In genomic region chr12:3436496-3437060, GRCh38 we compare ENCODE assay signal across 22 cellular contexts. TPM values are rescaled to one million over a fixed set of nuclear protein-coding genes. Genes with fewer than 3 reads are reported as not detected.
A peak's percentile ranks its signal among the peaks of the same experiment; 100 is the strongest.
DNase-seq lines count a peak whose midpoint lies in the region; ATAC-seq, FAIRE-seq and TF ChIP-seq lines count a peak whose summit lies in the region.
"Had no signal": no experiment of that assay in that cellular context is flagged by ENCODE, and none has a peak within 500 bp of the region (broad histone marks: within the 10 kb centered on the region; RNA-seq: fewer than 3 reads in every experiment).

No MANE protein-coding gene starts in this region.

- intact Hi-C loops in right cardiac atrium (cut with DNase I) = no loop called here

- no peaks in the 10 kb centered on the region for H3K9me3 ChIP-seq in right cardiac atrium (ENCODE audit: control insufficient read depth, low read length)
- no peaks in the 10 kb centered on the region for H3K9me3 ChIP-seq in right atrium auricular region
- no peaks in the 10 kb centered on the region for H3K9me3 ChIP-seq in endodermal cell (ENCODE audit: control insufficient read depth, low read length)
- H3K9me3 ChIP-seq: heart right ventricle had no signal

- no peaks in the 10 kb centered on the region for H3K36me3 ChIP-seq in right atrium auricular region
- no peaks in the 10 kb centered on the region for H3K36me3 ChIP-seq in endodermal cell (ENCODE audit: control insufficient read depth, insufficient read depth, low read length)
- H3K36me3 ChIP-seq: heart right ventricle had no signal

- peak; percentile 89 for FAIRE-seq in urothelium cell line (lab: Jason Lieb, UNC)

- DNase-seq in right cardiac atrium = peak in 2 of 3 donors; percentile 65
- no peak for DNase-seq in right atrium auricular region (ENCODE audit: low spot score)
- peak; percentile 85 for DNase-seq in NCI-H69 (lab: John Stamatoyannopoulos, UW)
- peak; percentile 35 for DNase-seq in endodermal cell
- no peak for DNase-seq in urothelium cell line (ENCODE audit: low spot score)
- no peak for DNase-seq in stimulated activated naive CD4-positive, alpha-beta T cell treated with Interleukin-2 at 50 U/mL for 16 hours (lab: John Stamatoyannopoulos, UW)
- DNase-seq in NCI-H2171 (lab: John Stamatoyannopoulos, UW) = no peak
- DNase-seq: activated CD8-positive, alpha-beta memory T cell treated with anti-CD3 and anti-CD28 coated beads, Interleukin-2, amount 50 U/mL, for 48 hours; activated effector memory CD4-positive, alpha-beta T cell treated with anti-CD3 and anti-CD28 coated beads, Interleukin-2, amount 50 U/mL, for 16 hours; amniotic stem cell; C1 segment of cervical spinal cord; GM23248; NCI-H1930; NCI-H526; occipital lobe; stimulated activated CD4-positive, alpha-beta T cell treated with anti-CD3 and anti-CD28 coated beads, Interleukin-15, amount 100 ng/mL, for 24 hours; T-helper 2 cell had no signal

- no peak for TF ChIP-seq CTCF in right atrium auricular region (IDR thresholded peaks at IDR 0.05)
- TF ChIP-seq CTCF in endodermal cell (conservative IDR thresholded peaks at IDR 0.05) = no peak

- H3K27ac ChIP-seq in right cardiac atrium (ENCODE audit: low read length) = no peak overlapping the region
- no peak overlapping the region for H3K27ac ChIP-seq in right atrium auricular region
- H3K27ac ChIP-seq in endodermal cell (ENCODE audit: low read depth, low read length) = no peak overlapping the region
- H3K27ac ChIP-seq: GM23248, heart right ventricle, VCaP had no signal

- 56% methylated on average over 13 of the region's 13 CpGs for WGBS in right cardiac atrium
- WGBS in endodermal cell (ENCODE audit: insufficient coverage in 1 of 2, insufficient read length in 1 of 2), 2 experiments = 86 to 91% methylated on average over 11 to 13 of the region's 13 CpGs

- no peaks in the 10 kb centered on the region for H3K9me3 Mint-ChIP-seq in endodermal cell

- H3K27me3 Mint-ChIP-seq in endodermal cell (ENCODE audit: insufficient read depth) = no peaks in the 10 kb centered on the region

- H3K27ac Mint-ChIP-seq in endodermal cell = no peak overlapping the region

- no peak overlapping the region for H3K9ac ChIP-seq in endodermal cell (ENCODE audit: extremely low read depth, low read length, poor library complexity, severe bottlenecking)
- H3K9ac ChIP-seq: GM23248 had no signal

- H3K4me3 Mint-ChIP-seq in endodermal cell = no peak overlapping the region

- H3K4me1 Mint-ChIP-seq in endodermal cell = peaks cover 27% of the 10 kb centered on the region

- no peak overlapping the region for H3K4me3 ChIP-seq in right cardiac atrium (ENCODE audit: low read length)
- no peak overlapping the region for H3K4me3 ChIP-seq in right atrium auricular region
- H3K4me3 ChIP-seq in endodermal cell (ENCODE audit: low read length) = no peak overlapping the region
- H3K4me3 ChIP-seq: GM23248, heart right ventricle, lung had no signal

- H3K4me1 ChIP-seq in right cardiac atrium (ENCODE audit: control insufficient read depth, insufficient read depth, low read length) (peaks cover 2% of the 10 kb centered on the region), right atrium auricular region (no peaks in the 10 kb centered on the region), endodermal cell (ENCODE audit: control insufficient read depth, insufficient read depth, low read length) (no peaks in the 10 kb centered on the region)
- H3K4me1 ChIP-seq: heart right ventricle had no signal

- no peaks in the 10 kb centered on the region for H3K36me3 Mint-ChIP-seq in endodermal cell (ENCODE audit: low read depth)

- no peaks in the 10 kb centered on the region for H3K27me3 ChIP-seq in right cardiac atrium (ENCODE audit: control insufficient read depth, insufficient read depth)
- H3K27me3 ChIP-seq in right atrium auricular region = no peaks in the 10 kb centered on the region
- H3K27me3 ChIP-seq in endodermal cell (ENCODE audit: control insufficient read depth, insufficient read depth, low read length, poor library complexity, severe bottlenecking) = no peaks in the 10 kb centered on the region
- H3K27me3 ChIP-seq: heart right ventricle had no signal

- ATAC-seq in right cardiac atrium (no peak), HG02973 (IDR thresholded peaks at IDR 0.05; ENCODE audit: unreplicated experiment) (no peak)

RNA-seq across cellular contexts. Expression of gene PRMT8, which starts 54.4 kb away (rescaled TPM):
- total RNA-seq in right cardiac atrium (1 to 10 TPM; 1.2 to 6.1 (median 1.8) TPM), right atrium auricular region (under 1 TPM; 0.52 to 0.67 TPM), endodermal cell (under 1 TPM; 0.29 to 0.42 TPM)
- 0.63 TPM for polyA plus RNA-seq in right cardiac atrium
- 5.3 TPM for polyA plus RNA-seq in endodermal cell (2013, experiment 1 of 2)
- polyA plus RNA-seq in endodermal cell (2013, experiment 2 of 2) = 4.7 TPM
- total RNA-seq: dermis microvascular lymphatic vessel endothelial cell, GM23248 had no signal
- polyA plus RNA-seq: GM23248 had no signal

Comparison
In these comparisons a context has a peak if more than half of its experiments do, and no peak if none do; other contexts are left out.
1. DNase-seq: peak in right cardiac atrium (2 of 3), NCI-H69 (single experiment) and endodermal cell (single experiment); none in right atrium auricular region (single experiment), urothelium cell line (single experiment), stimulated activated naive CD4-positive, alpha-beta T cell treated with Interleukin-2 at 50 U/mL for 16 hours (single experiment) and NCI-H2171 (single experiment).